In genomic region chr6:6545616-6546317, GRCh38 we compare ENCODE assay signal across 11 cellular contexts. TPM values are rescaled to one million over a fixed set of nuclear protein-coding genes. Genes with fewer than 3 reads are reported as not detected.
DNase-seq lines count a peak whose midpoint lies in the region; TF ChIP-seq lines count a peak whose summit lies in the region.
"Had no signal": no experiment of that assay in that cellular context is flagged by ENCODE, and none has a peak within 500 bp of the region (broad histone marks: within the 10 kb centered on the region; RNA-seq: fewer than 3 reads in every experiment).

No MANE protein-coding gene starts in this region.

- WGBS in testis, 2 donors, result 25 to 35% methylated on average over 23 to 27 of the region's 27 CpGs

- H3K9me3 ChIP-seq in OCI-LY7 (ENCODE audit: low read length), result no peaks in the 10 kb centered on the region; the same call in 1 of the 2 replicates
- no peaks in the 10 kb centered on the region for H3K9me3 ChIP-seq in testis

- H4K20me1 ChIP-seq in OCI-LY7 (ENCODE audit: insufficient read depth, low read length), result no peaks in the 10 kb centered on the region

- H3K4me1 ChIP-seq in OCI-LY7 (ENCODE audit: insufficient read depth, low read length, poor library complexity, severe bottlenecking) (peaks cover 20% of the 10 kb centered on the region), testis (peaks cover 10% of the 10 kb centered on the region)

- no peak for TF ChIP-seq POLR2A in testis (IDR thresholded peaks at IDR 0.05)

- H3K4me2 ChIP-seq in OCI-LY7 (ENCODE audit: low read length), result peak overlapping the region; percentile 64; the same call in 1 of the 2 replicates

- H3K27ac Mint-ChIP-seq in activated CD4-positive, alpha-beta T cell treated with anti-CD3 and anti-CD28 coated beads, Interleukin-2, amount 10 ng/mL, durations not matched to agents 7 days and 5 days, result no peak overlapping the region
- H3K27ac Mint-ChIP-seq: activated naive CD8-positive, alpha-beta T cell treated with anti-CD3 and anti-CD28 coated beads, Interleukin-2, amount 50 U/mL, for 24 hours had no signal

- intact Hi-C loops in OCI-LY7 (cut with micrococcal nuclease; ENCODE audit: unreplicated experiment) (loop anchor here (2.0 to 5.0 kb wide), 4 partner anchors 51 to 593 kb away; no protein-coding TSS in a partner anchor), testis (cut with DNase I; ENCODE audit: low total_unique reads) (no loop called here)

- peaks cover 64% of the 10 kb centered on the region for H3K27me3 Mint-ChIP-seq in activated CD4-positive, alpha-beta T cell treated with anti-CD3 and anti-CD28 coated beads, Interleukin-2, amount 10 ng/mL, durations not matched to agents 7 days and 5 days

- peaks cover 11% of the 10 kb centered on the region for H3K4me1 Mint-ChIP-seq in activated CD4-positive, alpha-beta T cell treated with anti-CD3 and anti-CD28 coated beads, Interleukin-2, amount 10 ng/mL, durations not matched to agents 7 days and 5 days

- H2AFZ ChIP-seq in OCI-LY7 (ENCODE audit: low read length), result peak overlapping the region; percentile 72
- H2AFZ ChIP-seq: PC-9 had no signal

- CTCF ChIA-PET in activated CD4-positive, alpha-beta T cell treated with anti-CD3 and anti-CD28 coated beads, Interleukin-2, amount 10 ng/mL, durations not matched to agents 7 days and 5 days (lab: Charles Lee), result interaction anchor here (0.7 to 2.0 kb wide), 4 partner anchors 11 to 29 kb away, joined by 3 to 10 read pairs (median 8); no protein-coding TSS in a partner anchor
- CTCF ChIA-PET in OCI-LY7 (lab: Charles Lee; ENCODE audit: unreplicated experiment), result no interaction called here

- H3K4me3 Mint-ChIP-seq in activated CD4-positive, alpha-beta T cell treated with anti-CD3 and anti-CD28 coated beads, Interleukin-2, amount 10 ng/mL, durations not matched to agents 7 days and 5 days, result no peak overlapping the region

- peak; percentile 11 for DNase-seq in activated CD4-positive, alpha-beta T cell treated with anti-CD3 and anti-CD28 coated beads, Interleukin-2, amount 10 ng/mL, durations not matched to agents 7 days and 5 days
- no peak for DNase-seq in activated CD4-positive, alpha-beta T cell treated with anti-CD3 and anti-CD28 coated beads, Interleukin-2, amount 50 U/mL, for 48 hours
- DNase-seq in OCI-LY7 (ENCODE audit: low spot score), result no peak
- DNase-seq in kidney epithelial cell (ENCODE audit: low read depth), result no peak
- DNase-seq in testis, result no peak
- no peak for DNase-seq in pons (ENCODE audit: low spot score)
- no peak for DNase-seq in DMS53 treated with DMSO at 0.1 percent for 48 hours (lab: John Stamatoyannopoulos, UW; ENCODE audit: unreplicated experiment)
- DNase-seq in NOMO-1 (lab: John Stamatoyannopoulos, UW; ENCODE audit: unreplicated experiment in 2 of 2), result no peak

- no peaks in the 10 kb centered on the region for H3K79me2 ChIP-seq in OCI-LY7 (ENCODE audit: insufficient read depth, low read depth, low read length)

- H3K36me3 Mint-ChIP-seq in activated CD4-positive, alpha-beta T cell treated with anti-CD3 and anti-CD28 coated beads, Interleukin-2, amount 10 ng/mL, durations not matched to agents 7 days and 5 days (ENCODE audit: low read depth), result no peaks in the 10 kb centered on the region

- POLR2A ChIA-PET in activated CD4-positive, alpha-beta T cell treated with anti-CD3 and anti-CD28 coated beads, Interleukin-2, amount 10 ng/mL, durations not matched to agents 7 days and 5 days (lab: Charles Lee), result no interaction called here
- POLR2A ChIA-PET in OCI-LY7 (lab: Charles Lee), result interaction anchor here (1.2 to 1.6 kb wide), 2 partner anchors 48 to 213 kb away, joined by 5 read pairs; no protein-coding TSS in a partner anchor

- TF ChIP-seq CTCF in OCI-LY7 (conservative IDR thresholded peaks at IDR 0.05; ENCODE audit: low read length) (no peak), kidney epithelial cell (IDR thresholded peaks at IDR 0.05; ENCODE audit: insufficient read depth, low read length, poor library complexity, severe bottlenecking) (no peak), testis (IDR thresholded peaks at IDR 0.05) (no peak)

- no TSS peak for BruUV-seq in OCI-LY7 (replicated peaks; lab: Mats Ljungman, UMichigan)

- H3K27me3 ChIP-seq in kidney epithelial cell (ENCODE audit: control insufficient read depth, insufficient read depth, low read length), result peaks cover 18% of the 10 kb centered on the region
- H3K27me3 ChIP-seq in testis, result no peaks in the 10 kb centered on the region

- no peak overlapping the region for H3K4me3 ChIP-seq in OCI-LY7 (ENCODE audit: low read depth, low read length, poor library complexity, severe bottlenecking)
- peak overlapping the region; percentile 33 for H3K4me3 ChIP-seq in kidney epithelial cell (ENCODE audit: low read depth, low read length)
- peak overlapping the region; percentile 43 to 65 for H3K4me3 ChIP-seq in testis

- no peaks in the 10 kb centered on the region for H3K9me2 ChIP-seq in OCI-LY7 (ENCODE audit: insufficient read depth, low read length)

- H3K27ac ChIP-seq in OCI-LY7 (ENCODE audit: low read depth, low read length, poor library complexity, severe bottlenecking) (no peak overlapping the region), testis (no peak overlapping the region)
- H3K27ac ChIP-seq: PC-9 had no signal

- H3K36me3 ChIP-seq in OCI-LY7 (ENCODE audit: insufficient read depth, low read length) (no peaks in the 10 kb centered on the region; the same call in 1 of the 2 replicates), kidney epithelial cell (ENCODE audit: control insufficient read depth, insufficient read depth, low read length) (no peaks in the 10 kb centered on the region), testis (ENCODE audit: low read depth, missing control alignments) (no peaks in the 10 kb centered on the region)

- H3K9me3 Mint-ChIP-seq in activated CD4-positive, alpha-beta T cell treated with anti-CD3 and anti-CD28 coated beads, Interleukin-2, amount 10 ng/mL, durations not matched to agents 7 days and 5 days, result no peaks in the 10 kb centered on the region
- H3K9me3 Mint-ChIP-seq: activated naive CD8-positive, alpha-beta T cell treated with anti-CD3 and anti-CD28 coated beads, Interleukin-2, amount 50 U/mL, for 24 hours had no signal

RNA-seq across cellular contexts. Expression of gene LY86, which starts 42.8 kb away (rescaled TPM):
- total RNA-seq in activated CD4-positive, alpha-beta T cell treated with anti-CD3 and anti-CD28 coated beads, Interleukin-2, amount 10 ng/mL, durations not matched to agents 7 days and 5 days, result 10 to 100 TPM in 1 of 2 experiments, 1 to 10 TPM in 1; 9.5 to 12.2 TPM
- 48.4 and 49.2 TPM in 2 replicates for total RNA-seq in OCI-LY7 (2014; rRNA removed; shearing (Covaris generic))
- 45.8 and 62.8 TPM in 2 replicates for total RNA-seq in OCI-LY7 (2022)
- total RNA-seq in kidney epithelial cell, result 0.96 TPM in 1 of 2 replicates, not detected in the other
- 1 to 10 TPM in 1 of 2 donors, under 1 TPM in 1; 0.87 to 1.6 TPM for total RNA-seq in testis
- polyA plus RNA-seq in testis (ENCODE audit: insufficient read depth, low read depth, low replicate concordance), result 3.5 TPM
- total RNA-seq: PC-9, renal cortical epithelial cell had no signal
